17 cellular contexts compared by ENCODE assay signal in genomic region chr5:168822745-168823281, GRCh38.
DNase-seq lines count a peak whose midpoint lies in the region; ATAC-seq and TF ChIP-seq lines count a peak whose summit lies in the region.
"Had no signal": no experiment of that assay in that cellular context is flagged by ENCODE, and none has a peak within 500 bp of the region (broad histone marks: within the 10 kb centered on the region; RNA-seq: fewer than 3 reads in every experiment).

No MANE protein-coding gene starts in this region.

- no peaks in the 10 kb centered on the region for H3K9me3 ChIP-seq in thoracic aorta
- H3K9me3 ChIP-seq: SJSA1 had no signal

- H3K4me1 ChIP-seq in thoracic aorta (ENCODE audit: control insufficient read depth in 1 of 2, low read depth in 2 of 2), result peaks cover 7 to 35% of the 10 kb centered on the region in 2 donors

- H3K36me3 Mint-ChIP-seq in activated naive CD4-positive, alpha-beta T cell treated with anti-CD3 and anti-CD28 coated beads for 36 hours (ENCODE audit: low read depth), result no peaks in the 10 kb centered on the region
- peaks cover 21% of the 10 kb centered on the region for H3K36me3 Mint-ChIP-seq in nephron progenitor cell (ENCODE audit: low read depth)
- H3K36me3 Mint-ChIP-seq: activated naive CD8-positive, alpha-beta T cell treated with anti-CD3 and anti-CD28 coated beads, Interleukin-2, amount 10 ng/mL, durations not matched to agents 7 days and 5 days; naive B cell had no signal

- peak; percentile 44 for DNase-seq in activated naive CD4-positive, alpha-beta T cell treated with anti-CD3 and anti-CD28 coated beads for 36 hours
- no peak for DNase-seq in activated naive CD4-positive, alpha-beta T cell treated with Interleukin-2 at 50 U/mL for 16 hours
- DNase-seq in NCI-H460 (ENCODE audit: extremely low read depth, low read depth) (peak; percentile 33), epithelial cell of prostate (ENCODE audit: low read depth, low spot score) (peak; percentile 26), thoracic aorta (ENCODE audit: low spot score) (peak; percentile 13), HUDEP-2 (lab: John Stamatoyannopoulos, UW; ENCODE audit: unreplicated experiment in 76 of 76) (no peak), LoVo (ENCODE audit: low spot score) (no peak), nephron progenitor cell (no peak)
- DNase-seq: activated naive CD8-positive, alpha-beta T cell treated with anti-CD3 and anti-CD28 coated beads, Interleukin-2, amount 10 ng/mL, durations not matched to agents 7 days and 5 days; left colon; naive B cell; NCI-H1048; NCI-H526 treated with DMSO at 0.1 percent for 48 hours had no signal

- no peaks in the 10 kb centered on the region for H3K9me3 Mint-ChIP-seq in activated naive CD4-positive, alpha-beta T cell treated with anti-CD3 and anti-CD28 coated beads for 36 hours
- no peaks in the 10 kb centered on the region for H3K9me3 Mint-ChIP-seq in nephron progenitor cell
- H3K9me3 Mint-ChIP-seq: naive B cell had no signal

- TF ChIP-seq CTCF in thoracic aorta (IDR thresholded peaks at IDR 0.05) (no peak), nephron progenitor cell (IDR thresholded peaks at IDR 0.05) (no peak)

- intact Hi-C loops in activated naive CD4-positive, alpha-beta T cell treated with anti-CD3 and anti-CD28 coated beads for 36 hours (cut with micrococcal nuclease), result loop anchor here (1.0 kb wide), 1 partner anchor 14 kb away; no protein-coding TSS in a partner anchor

- H3K27me3 ChIP-seq in thoracic aorta (replicated peaks; ENCODE audit: insufficient read depth), result no peaks in the 10 kb centered on the region
- H3K27me3 ChIP-seq: SJSA1 had no signal

- H3K27ac ChIP-seq in epithelial cell of prostate, result peak overlapping the region; percentile 45
- H3K27ac ChIP-seq in thoracic aorta, result no peak overlapping the region
- H3K27ac ChIP-seq: SJSA1 had no signal

- peak overlapping the region; percentile 34 for H3K27ac Mint-ChIP-seq in activated naive CD4-positive, alpha-beta T cell treated with anti-CD3 and anti-CD28 coated beads for 36 hours
- no peak overlapping the region for H3K27ac Mint-ChIP-seq in nephron progenitor cell
- H3K27ac Mint-ChIP-seq: activated naive CD8-positive, alpha-beta T cell treated with anti-CD3 and anti-CD28 coated beads, Interleukin-2, amount 10 ng/mL, durations not matched to agents 7 days and 5 days; B cell; naive B cell had no signal

- H3K27me3 Mint-ChIP-seq in activated naive CD4-positive, alpha-beta T cell treated with anti-CD3 and anti-CD28 coated beads for 36 hours (ENCODE audit: low read depth), result peaks cover 11% of the 10 kb centered on the region
- H3K27me3 Mint-ChIP-seq in nephron progenitor cell (ENCODE audit: low read depth, poor library complexity), result peaks cover 16% of the 10 kb centered on the region

- no peak for ATAC-seq in thoracic aorta (ENCODE audit: insufficient number of reproducible peaks, low FRiP score, low read depth)
- ATAC-seq: activated CD4-positive, CD25-positive, alpha-beta regulatory T cell treated with anti-CD3 and anti-CD28 coated beads, Interleukin-2, amount 50 U/mL, for 24 hours; left colon; sciatic nerve had no signal

- CTCF ChIA-PET in activated naive CD4-positive, alpha-beta T cell treated with anti-CD3 and anti-CD28 coated beads for 36 hours (lab: Charles Lee), result no interaction called here

- H3K4me3 Mint-ChIP-seq in activated naive CD4-positive, alpha-beta T cell treated with anti-CD3 and anti-CD28 coated beads for 36 hours, result peak overlapping the region; percentile 7
- no peak overlapping the region for H3K4me3 Mint-ChIP-seq in nephron progenitor cell
- H3K4me3 Mint-ChIP-seq: activated naive CD8-positive, alpha-beta T cell treated with anti-CD3 and anti-CD28 coated beads, Interleukin-2, amount 10 ng/mL, durations not matched to agents 7 days and 5 days; B cell; naive B cell had no signal

- no peak overlapping the region for H3K4me3 ChIP-seq in thoracic aorta
- H3K4me3 ChIP-seq: SJSA1 had no signal

- peaks cover 21% of the 10 kb centered on the region for H3K4me1 Mint-ChIP-seq in activated naive CD4-positive, alpha-beta T cell treated with anti-CD3 and anti-CD28 coated beads for 36 hours (ENCODE audit: low read depth)
- H3K4me1 Mint-ChIP-seq in nephron progenitor cell, result peaks cover 47% of the 10 kb centered on the region
- H3K4me1 Mint-ChIP-seq: activated naive CD8-positive, alpha-beta T cell treated with anti-CD3 and anti-CD28 coated beads, Interleukin-2, amount 10 ng/mL, durations not matched to agents 7 days and 5 days; B cell; naive B cell had no signal

- no peaks in the 10 kb centered on the region for H3K36me3 ChIP-seq in thoracic aorta

Comparison
In these comparisons a context has a peak if more than half of its experiments do, and no peak if none do; other contexts are left out.
1. DNase-seq: peak in activated naive CD4-positive, alpha-beta T cell treated with anti-CD3 and anti-CD28 coated beads for 36 hours (single experiment), NCI-H460 (single experiment), epithelial cell of prostate (single experiment) and thoracic aorta (single experiment); none in activated naive CD4-positive, alpha-beta T cell treated with Interleukin-2 at 50 U/mL for 16 hours (single experiment), HUDEP-2 (0 of 76), LoVo (single experiment) and nephron progenitor cell (single experiment).